Comparison of ENCODE assay signal across 16 cellular contexts in genomic region chr1:198620198-198620597, GRCh38. TPM values are rescaled to one million over a fixed set of nuclear protein-coding genes. Genes with fewer than 3 reads are reported as not detected.
DNase-seq lines count a peak whose midpoint lies in the region; ATAC-seq lines count a peak whose summit lies in the region.
"Had no signal": no experiment of that assay in that cellular context is flagged by ENCODE, and none has a peak within 500 bp of the region (broad histone marks: within the 10 kb centered on the region; RNA-seq: fewer than 3 reads in every experiment).

No MANE protein-coding gene starts in this region.

- ATAC-seq in stimulated activated naive CD8-positive, alpha-beta T cell treated with anti-CD3 and anti-CD28 coated beads, Interleukin-15, Interleukin-2, amounts not matched to agents 100 U/mL and 50 U/mL, for 24 hours, result no peak
- ATAC-seq in T-helper 17 cell (no peak), HG02870 (IDR thresholded peaks at IDR 0.05; ENCODE audit: unreplicated experiment) (no peak)
- ATAC-seq: gastrocnemius medialis, HCT116 had no signal

- peaks cover 3% of the 10 kb centered on the region for H3K36me3 Mint-ChIP-seq in stimulated activated naive CD8-positive, alpha-beta T cell treated with anti-CD3 and anti-CD28 coated beads, Interleukin-15, Interleukin-2, amounts not matched to agents 100 ng/mL and 50 ng/mL, for 24 hours (ENCODE audit: low read depth)
- no peaks in the 10 kb centered on the region for H3K36me3 Mint-ChIP-seq in T-helper 17 cell (ENCODE audit: low read depth)
- no peaks in the 10 kb centered on the region for H3K36me3 Mint-ChIP-seq in immature natural killer cell

- H3K4me3 Mint-ChIP-seq in stimulated activated naive CD8-positive, alpha-beta T cell treated with anti-CD3 and anti-CD28 coated beads, Interleukin-15, Interleukin-2, amounts not matched to agents 100 ng/mL and 50 ng/mL, for 24 hours, result peak overlapping the region; percentile 84
- H3K4me3 Mint-ChIP-seq in T-helper 17 cell (peak overlapping the region; percentile 31), immature natural killer cell (peak overlapping the region; percentile 69 to 89 (median 88))

- no peaks in the 10 kb centered on the region for H3K9me3 Mint-ChIP-seq in stimulated activated naive CD8-positive, alpha-beta T cell treated with anti-CD3 and anti-CD28 coated beads, Interleukin-15, Interleukin-2, amounts not matched to agents 100 ng/mL and 50 ng/mL, for 24 hours
- no peaks in the 10 kb centered on the region for H3K9me3 Mint-ChIP-seq in immature natural killer cell

- DNase-seq in stimulated activated naive CD8-positive, alpha-beta T cell treated with anti-CD3 and anti-CD28 coated beads, Interleukin-15, Interleukin-2, amounts not matched to agents 100 U/mL and 50 U/mL, for 24 hours, result no peak
- DNase-seq in T-helper 17 cell, result no peak
- DNase-seq in immature natural killer cell, result no peak
- no peak for DNase-seq in Kasumi-1 (lab: John Stamatoyannopoulos, UW)
- DNase-seq in stimulated activated CD4-positive, alpha-beta T cell treated with anti-CD3 and anti-CD28 coated beads, Interleukin-1b, Interleukin-23, amount 100 ng/mL, for 48 hours, result no peak
- no peak for DNase-seq in NCI-H1092 treated with DMSO at 0.1 percent for 48 hours (lab: John Stamatoyannopoulos, UW)
- DNase-seq: caudate nucleus, DMS53, gastrocnemius medialis, mesendoderm, NCI-H1930, NCI-H526 had no signal

- H3K4me1 Mint-ChIP-seq in stimulated activated naive CD8-positive, alpha-beta T cell treated with anti-CD3 and anti-CD28 coated beads, Interleukin-15, Interleukin-2, amounts not matched to agents 100 ng/mL and 50 ng/mL, for 24 hours (ENCODE audit: low read depth), result peaks cover 99% of the 10 kb centered on the region
- H3K4me1 Mint-ChIP-seq in T-helper 17 cell, result peaks cover 58% of the 10 kb centered on the region
- peaks cover 79 to 100% of the 10 kb centered on the region in 2 donors for H3K4me1 Mint-ChIP-seq in immature natural killer cell

- no peaks in the 10 kb centered on the region for H3K27me3 Mint-ChIP-seq in stimulated activated naive CD8-positive, alpha-beta T cell treated with anti-CD3 and anti-CD28 coated beads, Interleukin-15, Interleukin-2, amounts not matched to agents 100 ng/mL and 50 ng/mL, for 24 hours
- H3K27me3 Mint-ChIP-seq in T-helper 17 cell, result no peaks in the 10 kb centered on the region
- peaks cover 0 to 7% (median 6%) of the 10 kb centered on the region in 3 donors for H3K27me3 Mint-ChIP-seq in immature natural killer cell (ENCODE audit: low read depth in 3 of 3)

- H3K9me3 ChIP-seq in T-helper 17 cell (ENCODE audit: control insufficient read depth, low read length, poor library complexity, severe bottlenecking), result no peaks in the 10 kb centered on the region
- H3K9me3 ChIP-seq: gastrocnemius medialis had no signal

- peak overlapping the region; percentile 99 for H3K27ac Mint-ChIP-seq in stimulated activated naive CD8-positive, alpha-beta T cell treated with anti-CD3 and anti-CD28 coated beads, Interleukin-15, Interleukin-2, amounts not matched to agents 100 ng/mL and 50 ng/mL, for 24 hours
- H3K27ac Mint-ChIP-seq in T-helper 17 cell (peak overlapping the region; percentile 99), immature natural killer cell (peak overlapping the region; percentile 93 to 99 (median 97))

RNA-seq across cellular contexts. Expression of gene PTPRC, which starts 18.6 kb away (rescaled TPM):
- total RNA-seq in T-helper 17 cell, result 100 to 1,000 TPM; 697 to 813 TPM
- 1,000 to 10,000 TPM in 2 of 3 donors, 100 to 1,000 TPM in 1; 1,000 to 1,490 (median 1,080) TPM for polyA plus RNA-seq in immature natural killer cell
- total RNA-seq: osteocyte had no signal

Comparison
In these comparisons a context has a peak if more than half of its experiments do, and no peak if none do; other contexts are left out.
1. H3K4me3 Mint-ChIP-seq: peak in every context shown above with its lines; median percentile 88 in immature natural killer cell; 84 in stimulated activated naive CD8-positive, alpha-beta T cell treated with anti-CD3 and anti-CD28 coated beads, Interleukin-15, Interleukin-2, amounts not matched to agents 100 ng/mL and 50 ng/mL, for 24 hours; 31 in T-helper 17 cell.